In genomic region chr12:1277905-1278304, GRCh38 we compare ENCODE assay signal across 13 cellular contexts.
DNase-seq lines count a peak whose midpoint lies in the region; ATAC-seq and TF ChIP-seq lines count a peak whose summit lies in the region.
"Had no signal": no experiment of that assay in that cellular context is flagged by ENCODE, and none has a peak within 500 bp of the region (broad histone marks: within the 10 kb centered on the region; RNA-seq: fewer than 3 reads in every experiment).

No MANE protein-coding gene starts in this region.

- no peaks in the 10 kb centered on the region for H3K27me3 ChIP-seq in suprapubic skin

- peaks cover 53% of the 10 kb centered on the region for H3K4me1 Mint-ChIP-seq in nephron progenitor cell

- H3K27ac ChIP-seq in suprapubic skin, result no peak overlapping the region

- TF ChIP-seq CTCF in nephron progenitor cell (IDR thresholded peaks at IDR 0.05), result no peak
- TF ChIP-seq CTCF in suprapubic skin (IDR thresholded peaks at IDR 0.05), result no peak

- H3K36me3 ChIP-seq in suprapubic skin, result no peaks in the 10 kb centered on the region

- no peaks in the 10 kb centered on the region for H3K27me3 Mint-ChIP-seq in nephron progenitor cell (ENCODE audit: low read depth, poor library complexity)
- H3K27me3 Mint-ChIP-seq: IgD-negative memory B cell; stimulated activated naive CD8-positive, alpha-beta T cell treated with anti-CD3 and anti-CD28 coated beads, Interleukin-15, Interleukin-2, amounts not matched to agents 100 ng/mL and 50 ng/mL, for 24 hours had no signal

- peak overlapping the region; percentile 6 for H3K27ac Mint-ChIP-seq in nephron progenitor cell
- H3K27ac Mint-ChIP-seq: GM23338; stimulated activated naive CD8-positive, alpha-beta T cell treated with anti-CD3 and anti-CD28 coated beads, Interleukin-15, Interleukin-2, amounts not matched to agents 100 ng/mL and 50 ng/mL, for 24 hours had no signal

- DNase-seq in activated CD4-positive, CD25-positive, alpha-beta regulatory T cell (lab: John Stamatoyannopoulos, UW), result no peak
- DNase-seq in MV-4-11 (lab: John Stamatoyannopoulos, UW) (peak; percentile 91), nephron progenitor cell (no peak), SHP77 (lab: John Stamatoyannopoulos, UW) (no peak), suprapubic skin (ENCODE audit: low spot score in 2 of 2) (no peak)
- peak; percentile 22 to 32 for DNase-seq in activated T-cell treated with anti-CD3 and anti-CD28 coated beads, Interleukin-2, amount 50 U/mL, for 48 hours
- DNase-seq: NCI-H446 treated with DMSO at 0.1 percent for 48 hours had no signal

- H3K4me3 ChIP-seq in suprapubic skin, result no peak overlapping the region
- H3K4me3 ChIP-seq: GM23338 had no signal

- peaks cover 10% of the 10 kb centered on the region for H3K4me1 ChIP-seq in suprapubic skin

- no peaks in the 10 kb centered on the region for H3K9me3 ChIP-seq in suprapubic skin

- H3K9me3 Mint-ChIP-seq in nephron progenitor cell, result no peaks in the 10 kb centered on the region
- H3K9me3 Mint-ChIP-seq: GM23338; neural crest cell; stimulated activated naive CD8-positive, alpha-beta T cell treated with anti-CD3 and anti-CD28 coated beads, Interleukin-15, Interleukin-2, amounts not matched to agents 100 ng/mL and 50 ng/mL, for 24 hours had no signal

- H3K36me3 Mint-ChIP-seq in nephron progenitor cell (ENCODE audit: low read depth), result peaks cover 35% of the 10 kb centered on the region

- TF ChIP-seq EP300 in suprapubic skin (IDR thresholded peaks at IDR 0.05), result no peak

- no peak overlapping the region for H3K4me3 Mint-ChIP-seq in nephron progenitor cell
- H3K4me3 Mint-ChIP-seq: GM23338; IgD-negative memory B cell; neural crest cell; stimulated activated naive CD8-positive, alpha-beta T cell treated with anti-CD3 and anti-CD28 coated beads, Interleukin-15, Interleukin-2, amounts not matched to agents 100 ng/mL and 50 ng/mL, for 24 hours had no signal

- TF ChIP-seq POLR2A in suprapubic skin (IDR thresholded peaks at IDR 0.05), result no peak

- peak; percentile 65 to 76 for ATAC-seq in activated CD4-positive, CD25-positive, alpha-beta regulatory T cell treated with anti-CD3 and anti-CD28 coated beads, Interleukin-2, amount 50 U/mL, for 24 hours
- no peak for ATAC-seq in HG03196 (IDR thresholded peaks at IDR 0.05; ENCODE audit: unreplicated experiment)
- ATAC-seq: GM23338 had no signal

- 80% methylated on average over 4 of the region's 4 CpGs for WGBS in suprapubic skin

Comparison
In these comparisons a context has a peak if more than half of its experiments do, and no peak if none do; other contexts are left out.
1. DNase-seq: peak in MV-4-11 (single experiment) and activated T-cell treated with anti-CD3 and anti-CD28 coated beads, Interleukin-2, amount 50 U/mL, for 48 hours (2 of 2); none in activated CD4-positive, CD25-positive, alpha-beta regulatory T cell (0 of 4), nephron progenitor cell (single experiment), SHP77 (0 of 2) and suprapubic skin (0 of 2).